Comparison of ENCODE assay signal across 13 cellular contexts in the genomic region with DNA sequence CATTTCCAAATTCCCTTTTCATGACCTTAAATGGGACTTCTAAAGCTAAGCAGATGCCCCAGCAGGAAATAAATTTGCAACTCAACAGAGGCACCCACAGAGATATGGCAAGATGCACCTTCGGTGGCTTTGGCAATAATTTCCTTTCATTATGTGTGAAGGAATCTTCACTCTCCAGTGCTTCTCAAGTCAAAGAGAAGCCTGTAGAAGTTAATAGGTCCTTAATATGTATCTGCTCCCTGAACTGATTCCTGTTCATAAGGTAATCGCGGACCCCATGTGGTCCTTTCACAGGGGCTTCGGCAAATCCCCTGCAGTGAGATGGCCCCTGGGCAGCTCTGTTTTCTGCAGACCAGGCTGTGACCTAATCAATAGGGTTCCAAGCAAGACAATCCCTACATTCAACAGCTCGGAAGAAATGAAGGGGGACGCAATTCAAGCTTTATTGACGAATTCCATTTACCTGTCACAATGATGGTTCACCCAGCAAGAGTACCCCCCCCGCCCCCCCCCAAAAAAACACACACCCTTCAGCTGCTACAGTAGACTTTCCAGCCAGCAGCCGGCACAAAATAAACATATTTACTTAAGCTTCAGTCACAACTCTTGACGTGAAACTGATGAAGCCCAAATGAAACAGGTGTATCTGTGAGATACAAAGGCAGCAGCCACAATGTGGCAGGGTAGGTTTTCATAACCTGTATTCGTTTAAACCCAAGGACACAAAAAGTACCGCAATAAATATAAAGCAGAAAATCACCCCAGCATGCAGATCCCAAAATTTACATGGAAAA. TPM values are rescaled to one million over a fixed set of nuclear protein-coding genes. Genes with fewer than 3 reads are reported as not detected.
DNase-seq lines count a peak whose midpoint lies in the region; ATAC-seq and TF ChIP-seq lines count a peak whose summit lies in the region.
"Had no signal": no experiment of that assay in that cellular context is flagged by ENCODE, and none has a peak within 500 bp of the region (broad histone marks: within the 10 kb centered on the region; RNA-seq: fewer than 3 reads in every experiment).

No MANE protein-coding gene starts in this region.

- peak; percentile 87 for DNase-seq in DMS153 (lab: John Stamatoyannopoulos, UW)
- peak; percentile 17 for DNase-seq in NCI-H1105 (lab: John Stamatoyannopoulos, UW)
- DNase-seq in body of pancreas: no peak
- no peak for DNase-seq in mesenchymal stem cell
- no peak for DNase-seq in occipital lobe (lab: John Stamatoyannopoulos, UW)
- no peak for DNase-seq in activated T-cell treated with anti-CD3 and anti-CD28 coated beads, Interleukin-2, amount 50 U/mL, for 48 hours
- DNase-seq: colonic mucosa, HCEC 1CT, NCI-H146, SW 1271 had no signal

- H3K4me1 ChIP-seq in body of pancreas (peaks cover 42% of the 10 kb centered on the region), mesenchymal stem cell (ENCODE audit: control insufficient read depth, insufficient read depth, low read depth, low read length) (peaks cover 17% of the 10 kb centered on the region)
- H3K4me1 ChIP-seq: colonic mucosa had no signal

- H3K18ac ChIP-seq in mesenchymal stem cell (ENCODE audit: low read depth in 1 of 2, low read length in 2 of 2): no peak overlapping the region

- H3K14ac ChIP-seq in mesenchymal stem cell (ENCODE audit: low read length in 2 of 2): peak overlapping the region in 1 of 2 experiments; percentile 22

- TF ChIP-seq POLR2A in body of pancreas (IDR thresholded peaks at IDR 0.05): no peak

- ATAC-seq in body of pancreas: no peak
- ATAC-seq in GM21367 (IDR thresholded peaks at IDR 0.05; ENCODE audit: unreplicated experiment): no peak
- no peak for ATAC-seq in HG03139 (IDR thresholded peaks at IDR 0.05; ENCODE audit: unreplicated experiment)
- ATAC-seq: sciatic nerve had no signal

- H2BK5ac ChIP-seq in mesenchymal stem cell (ENCODE audit: low read depth, low read length, poor library complexity, severe bottlenecking): no peak overlapping the region

- H2BK15ac ChIP-seq in mesenchymal stem cell (ENCODE audit: low read depth, poor library complexity, severe bottlenecking): no peak overlapping the region

- no peaks in the 10 kb centered on the region for H3K79me1 ChIP-seq in mesenchymal stem cell (replicated peaks; ENCODE audit: low read length, poor library complexity, severe bottlenecking)

- H3K27ac ChIP-seq in body of pancreas: peak overlapping the region in 3 of 4 donors; percentile 1 to 59 (median 23)
- H3K27ac ChIP-seq in mesenchymal stem cell (ENCODE audit: low read length, poor library complexity, severe bottlenecking): peak overlapping the region; percentile 68
- H3K27ac ChIP-seq: colonic mucosa had no signal

- H4K8ac ChIP-seq in mesenchymal stem cell (ENCODE audit: low read length): no peak overlapping the region

- H3K9me3 ChIP-seq in body of pancreas (no peaks in the 10 kb centered on the region), mesenchymal stem cell (ENCODE audit: control insufficient read depth, low read length) (no peaks in the 10 kb centered on the region)
- H3K9me3 ChIP-seq: colonic mucosa had no signal

- H3K9ac ChIP-seq in mesenchymal stem cell (ENCODE audit: low read length): no peak overlapping the region

- no peak overlapping the region for H4K91ac ChIP-seq in mesenchymal stem cell (ENCODE audit: low read length)

- no peaks in the 10 kb centered on the region for H3K36me3 ChIP-seq in body of pancreas (replicated peaks in 1 of 2; ENCODE audit: insufficient read depth in 1 of 2, low read depth in 2 of 2)
- peaks cover 8 to 13% of the 10 kb centered on the region in 2 experiments for H3K36me3 ChIP-seq in mesenchymal stem cell (ENCODE audit: control insufficient read depth in 1 of 2, insufficient read depth in 2 of 2, low read depth in 1 of 2, low read length in 2 of 2)
- H3K36me3 ChIP-seq: colonic mucosa had no signal

- no peak overlapping the region for H2BK120ac ChIP-seq in mesenchymal stem cell (ENCODE audit: low read depth, low read length)

- H3K27me3 ChIP-seq in body of pancreas (no peaks in the 10 kb centered on the region), mesenchymal stem cell (ENCODE audit: control insufficient read depth in 1 of 2, insufficient read depth in 1 of 2, low read length in 2 of 2) (no peaks in the 10 kb centered on the region)
- H3K27me3 ChIP-seq: colonic mucosa had no signal

- H2AFZ ChIP-seq in mesenchymal stem cell (ENCODE audit: low read depth, low read length): no peak overlapping the region

- no peak overlapping the region for H3K23ac ChIP-seq in mesenchymal stem cell (ENCODE audit: low read length in 2 of 2)

- no peak for TF ChIP-seq CTCF in body of pancreas (IDR thresholded peaks at IDR 0.05)

- 22 to 27% methylated on average over 11 of the region's 12 CpGs for WGBS in body of pancreas, 2 donors
- WGBS in mesenchymal stem cell: 59% methylated on average over 10 of the region's 12 CpGs

- H2BK12ac ChIP-seq in mesenchymal stem cell (ENCODE audit: low read length in 2 of 2): no peak overlapping the region

- intact Hi-C loops in body of pancreas (cut with DNase I): no loop called here

- H3K4me3 ChIP-seq in body of pancreas (no peak overlapping the region), mesenchymal stem cell (ENCODE audit: insufficient read depth in 1 of 2, low read depth in 1 of 2, low read length in 2 of 2) (no peak overlapping the region)
- H3K4me3 ChIP-seq: colonic mucosa had no signal

- H2AK5ac ChIP-seq in mesenchymal stem cell (ENCODE audit: low read length, severe bottlenecking): peak overlapping the region; percentile 61

- peak overlapping the region; percentile 33 for H3K4me2 ChIP-seq in mesenchymal stem cell (ENCODE audit: low read length, poor library complexity, severe bottlenecking)

- no peak overlapping the region for H3K4ac ChIP-seq in mesenchymal stem cell (ENCODE audit: low read depth in 1 of 2, low read length in 2 of 2)

RNA-seq across cellular contexts. Expression of gene FAT1, which starts 35.3 kb away (rescaled TPM):
- total RNA-seq in body of pancreas (10 to 100 TPM; 65.9 to 69.5 TPM), occipital lobe (28.4 TPM)
- 137 TPM for polyA plus RNA-seq in mesenchymal stem cell (2013, experiment 1 of 2)
- 119 TPM for polyA plus RNA-seq in mesenchymal stem cell (2013, experiment 2 of 2)

Comparison
In these comparisons a context has a peak if more than half of its experiments do, and no peak if none do; other contexts are left out.
1. DNase-seq: peak in DMS153 (single experiment) and NCI-H1105 (single experiment); none in body of pancreas (0 of 4), mesenchymal stem cell (single experiment), occipital lobe (single experiment) and activated T-cell treated with anti-CD3 and anti-CD28 coated beads, Interleukin-2, amount 50 U/mL, for 48 hours (0 of 2).